In the genomic region with DNA sequence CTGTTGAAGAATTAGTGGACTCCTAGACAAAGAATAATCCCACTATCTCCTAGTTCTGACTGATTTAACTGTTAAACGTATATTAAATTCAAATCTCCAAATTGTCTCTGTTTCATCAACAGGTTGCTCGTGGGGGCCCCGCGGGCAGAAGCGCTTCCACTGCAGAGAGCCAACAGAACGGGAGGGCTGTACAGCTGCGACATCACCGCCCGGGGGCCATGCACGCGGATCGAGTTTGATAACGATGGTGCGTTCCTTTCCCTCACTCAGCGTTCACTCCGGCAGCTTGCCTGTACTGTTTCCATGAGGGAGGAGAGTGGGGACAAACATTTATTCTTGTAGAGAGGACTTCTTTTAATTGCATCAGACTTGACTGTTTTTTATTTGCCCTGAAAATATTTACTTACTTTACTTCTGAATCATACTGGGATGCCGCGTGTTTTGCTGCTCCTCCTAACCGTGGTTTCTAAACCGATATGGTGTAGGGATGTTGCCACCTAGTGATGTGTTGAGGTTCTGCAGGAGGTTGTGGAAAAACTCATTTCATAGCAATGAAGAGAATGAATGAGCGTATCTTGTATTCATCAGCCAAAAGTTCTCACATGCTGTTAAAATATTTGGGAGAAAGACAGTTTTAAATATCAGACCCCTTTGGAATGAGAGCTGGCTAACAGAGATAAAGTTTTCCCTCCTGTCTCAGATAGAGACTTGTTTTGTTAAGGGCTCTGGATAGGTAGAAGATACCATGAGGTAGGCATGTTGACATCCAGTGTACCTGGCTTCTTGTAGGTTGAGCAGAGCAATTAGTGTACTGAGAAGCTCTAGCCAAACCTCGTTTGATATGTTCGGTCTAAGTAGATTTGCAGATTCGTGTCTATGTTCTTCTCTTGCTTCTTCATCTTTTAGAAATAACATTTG, we compare ENCODE assay signal across 8 cellular contexts. TPM values are rescaled to one million over a fixed set of nuclear protein-coding genes. Genes with fewer than 3 reads are reported as not detected.
DNase-seq lines count a peak whose midpoint lies in the region; ATAC-seq, FAIRE-seq and TF ChIP-seq lines count a peak whose summit lies in the region.

No MANE protein-coding gene starts in this region.

- H3K4me3 Mint-ChIP-seq in CD8-positive, alpha-beta T cell: peak overlapping the region; percentile 6
- peak overlapping the region; percentile 68 for H3K4me3 Mint-ChIP-seq in chondrocyte (ENCODE audit: unreplicated experiment)

- peak; percentile 49 for ATAC-seq in CD8-positive, alpha-beta T cell
- peak; percentile 93 for ATAC-seq in HepG2
- ATAC-seq in GM21515 (IDR thresholded peaks at IDR 0.05; ENCODE audit: unreplicated experiment): no peak

- no peak overlapping the region for H2AFZ ChIP-seq in HepG2 (ENCODE audit: low read length)

- no peaks in the 10 kb centered on the region for H3K27me3 ChIP-seq in CD8-positive, alpha-beta T cell (ENCODE audit: insufficient read depth, low read length)
- no peaks in the 10 kb centered on the region for H3K27me3 ChIP-seq in HepG2 (ENCODE audit: control insufficient read depth in 1 of 2, insufficient read depth in 2 of 2, low read length in 2 of 2)

- H3K36me3 ChIP-seq in CD8-positive, alpha-beta T cell (ENCODE audit: insufficient read depth, low read length): peaks cover 16% of the 10 kb centered on the region
- peaks cover 2 to 42% of the 10 kb centered on the region in 2 experiments for H3K36me3 ChIP-seq in HepG2 (replicated peaks in 1 of 2; ENCODE audit: control insufficient read depth in 1 of 2, insufficient read depth in 2 of 2, low read length in 2 of 2)

- H3K36me3 Mint-ChIP-seq in CD8-positive, alpha-beta T cell: peaks cover 42% of the 10 kb centered on the region
- no peaks in the 10 kb centered on the region for H3K36me3 Mint-ChIP-seq in chondrocyte (ENCODE audit: low read depth)

- H3K27me3 Mint-ChIP-seq in CD8-positive, alpha-beta T cell (ENCODE audit: low read depth): no peaks in the 10 kb centered on the region
- peaks cover 2% of the 10 kb centered on the region for H3K27me3 Mint-ChIP-seq in chondrocyte (ENCODE audit: low read depth)

- POLR2A ChIA-PET in CD8-positive, alpha-beta T cell (lab: Charles Lee): interaction anchor here (0.6 to 1.0 kb wide), 3 partner anchors 36 to 761 kb away, joined by 3 read pairs; no protein-coding TSS in a partner anchor
- POLR2A ChIA-PET in HepG2 (lab: Yijun Ruan, JAX): interaction anchor here (1.0 to 2.2 kb wide), 5 partner anchors 10 to 39 kb away, joined by 3 to 11 read pairs (median 4); a partner anchor contains a TSS

- H3K9me3 ChIP-seq in CD8-positive, alpha-beta T cell (ENCODE audit: low read length): no peaks in the 10 kb centered on the region
- no peaks in the 10 kb centered on the region for H3K9me3 ChIP-seq in HepG2 (ENCODE audit: low read length)

- TF ChIP-seq EP300 in HepG2 (IDR thresholded peaks at IDR 0.05; ENCODE audit: low read depth in 2 of 2, low read length in 2 of 2): peak in 1 of 2 experiments; percentile 74; a peak in 1 of 4 replicates
- TF ChIP-seq EP300 in HepG2 (CRISPR knock-in tag; IDR thresholded peaks at IDR 0.05; ENCODE audit: borderline replicate concordance): peak; percentile 59; the same call in 1 of the 2 replicates

- intact Hi-C loops in CD8-positive, alpha-beta T cell (cut with DNase I, micrococcal nuclease): loop anchor here (1.0 to 10.0 kb wide), 13 partner anchors 19 to 893 kb away; a partner anchor contains a TSS
- intact Hi-C loops in HepG2 (cut with micrococcal nuclease; ENCODE audit: unreplicated experiment): loop anchor here (1.0 to 10.0 kb wide), 9 partner anchors 15 to 891 kb away; no protein-coding TSS in a partner anchor

- CTCF ChIA-PET in CD8-positive, alpha-beta T cell (lab: Charles Lee): interaction anchor here (0.6 to 13.1 kb wide), 32 partner anchors 9 to 762 kb away, joined by 3 to 657 read pairs (median 4); a partner anchor contains a TSS
- CTCF ChIA-PET in HepG2 (lab: Yijun Ruan, JAX; ENCODE audit: low intra/inter-chr PET ratio, low total read pairs): interaction anchor here (1.3 to 7.0 kb wide), 6 partner anchors 19 to 338 kb away, joined by 3 to 79 read pairs (median 6); a partner anchor contains a TSS

- peaks cover 74% of the 10 kb centered on the region for H3K4me1 Mint-ChIP-seq in CD8-positive, alpha-beta T cell (ENCODE audit: low read depth)
- H3K4me1 Mint-ChIP-seq in chondrocyte (ENCODE audit: low read depth): peaks cover 9% of the 10 kb centered on the region

- peak overlapping the region; percentile 27; the same call in 1 of the 2 replicates for H3K9ac ChIP-seq in HepG2 (ENCODE audit: insufficient read depth, low read depth, low read length)

- peaks cover 9% of the 10 kb centered on the region for H3K79me2 ChIP-seq in HepG2 (ENCODE audit: insufficient read depth, low read length)

- TF ChIP-seq CTCF in CD8-positive, alpha-beta T cell (IDR thresholded peaks at IDR 0.05): peak; percentile 94
- TF ChIP-seq CTCF in HFF-Myc (IDR thresholded peaks at IDR 0.05; ENCODE audit: low read depth, low read length, missing control alignments): peak; percentile 82
- peak; percentile 97 for TF ChIP-seq CTCF in chondrocyte (IDR thresholded peaks at IDR 0.05)
- TF ChIP-seq CTCF in HepG2 (CRISPR knock-in tag; IDR thresholded peaks at IDR 0.05): peak; percentile 93

- peak overlapping the region; percentile 64 for H3K4me2 ChIP-seq in HepG2 (ENCODE audit: low read depth, low read length)

- no TSS peak for BruUV-seq in HepG2 (replicated peaks; lab: Mats Ljungman, UMichigan)

- in situ Hi-C loops in HepG2 (cut with HindIII; ENCODE audit: extremely low pct_ligation_motif_present, low pct_unique_long_range_greater_than_20kb): no loop called here

- H3K4me3 ChIP-seq in CD8-positive, alpha-beta T cell (ENCODE audit: low read depth, low read length): no peak overlapping the region
- peak overlapping the region; percentile 20 for H3K4me3 ChIP-seq in HFF-Myc (replicated peaks; ENCODE audit: low read depth, low read length)
- H3K4me3 ChIP-seq in HepG2 (replicated peaks in 1 of 3; ENCODE audit: insufficient read depth in 1 of 3, low read depth in 2 of 3, low read length in 3 of 3): peak overlapping the region in 1 of 3 experiments; percentile 36; a peak in 2 of 6 replicates

- peak; percentile 47 to 79 (median 71) for DNase-seq in CD8-positive, alpha-beta T cell
- DNase-seq in HFF-Myc (ENCODE audit: extremely low read depth, low read depth) (peak; percentile 75), NCI-H510A treated with DMSO at 0.1 percent for 48 hours (lab: John Stamatoyannopoulos, UW) (peak; percentile 99), chondrocyte (ENCODE audit: low spot score) (no peak), HepG2 (ENCODE audit: low spot score) (peak; percentile 95)
- peak; percentile 57 for DNase-seq in activated CD4-positive, alpha-beta T cell treated with anti-CD3 and anti-CD28 coated beads for 1 hour
- DNase-seq in stimulated activated CD4-positive, alpha-beta T cell treated with anti-CD3 and anti-CD28 coated beads, Interleukin-4, amount 100 ng/mL, for 4 hours: peak; percentile 58 to 74

- peak overlapping the region; percentile 94 for H3K27ac Mint-ChIP-seq in CD8-positive, alpha-beta T cell
- H3K27ac Mint-ChIP-seq in chondrocyte (ENCODE audit: unreplicated experiment): peak overlapping the region; percentile 79

- H3K4me1 ChIP-seq in CD8-positive, alpha-beta T cell (ENCODE audit: insufficient read depth, low read length): peaks cover 53% of the 10 kb centered on the region
- H3K4me1 ChIP-seq in HepG2 (ENCODE audit: insufficient read depth, low read length): peaks cover 48% of the 10 kb centered on the region

- peaks cover 13% of the 10 kb centered on the region; the same call in 1 of the 2 replicates for H4K20me1 ChIP-seq in HepG2 (ENCODE audit: insufficient read depth, low read length)

- no peaks in the 10 kb centered on the region for H3K9me3 Mint-ChIP-seq in CD8-positive, alpha-beta T cell
- no peaks in the 10 kb centered on the region for H3K9me3 Mint-ChIP-seq in chondrocyte (ENCODE audit: low read depth)

- TF ChIP-seq RAD21 in HepG2 (CRISPR knock-in tag; IDR thresholded peaks at IDR 0.05): peak; percentile 93

- 20% methylated on average over 24 of the region's 24 CpGs for WGBS in HepG2 (ENCODE audit: low lambda C conversion rate)

- peak; percentile 92 for FAIRE-seq in HepG2 (lab: Jason Lieb, UNC)

- H3K27ac ChIP-seq in CD8-positive, alpha-beta T cell (ENCODE audit: low read depth, low read length): peak overlapping the region; percentile 24
- peak overlapping the region; percentile 26 for H3K27ac ChIP-seq in HepG2 (ENCODE audit: extremely low read length, insufficient read depth, low read length)

- TF ChIP-seq POLR2A in HepG2 (IDR thresholded peaks at IDR 0.05; ENCODE audit: insufficient read depth in 1 of 2, low read depth in 2 of 2, low read length in 2 of 2): no peak

TF ChIP-seq in HepG2, 621 proteins besides CTCF, POLR2A, EP300 and RAD21 (continues in another document):
- TF ChIP-seq TEAD3 (CRISPR knock-in tag; optimal IDR thresholded peaks at IDR 0.05; ENCODE audit: borderline replicate concordance): peak; percentile 79
- no peak for TF ChIP-seq ZNF772 (CRISPR knock-in tag; IDR thresholded peaks at IDR 0.05)

RNA-seq across cellular contexts. Expression of a gene that starts 38.3 kb away (rescaled TPM):
- 10 to 100 TPM; 50.5 to 52.1 TPM for total RNA-seq in CD8-positive, alpha-beta T cell
- total RNA-seq in chondrocyte (3.4 to 5.7 TPM (median 5.0 TPM) in 3 replicates), HepG2 (2016; rRNA removed; fragmentation: Illumina TruSeq; extraction: Trizol) (49.6 and 92.5 TPM in 2 replicates)
- 4.0 and 7.3 TPM in 2 replicates for total RNA-seq in HepG2 (2016; cell fraction: cytosol; rRNA removed; fragmentation: Illumina TruSeq; extraction: Trizol; ENCODE audit: low read depth)
- total RNA-seq in HepG2 (2016; cell fraction: insoluble cytoplasmic fraction; rRNA removed; fragmentation: Illumina TruSeq; extraction: Trizol): 46.0 and 93.0 TPM in 2 replicates
- 20.1 and 25.4 TPM in 2 replicates for total RNA-seq in HepG2 (2016; cell fraction: membrane; rRNA removed; fragmentation: Illumina TruSeq; extraction: Trizol)
- 132 and 146 TPM in 2 replicates for total RNA-seq in HepG2 (2016; cell fraction: nucleus; rRNA removed; fragmentation: Illumina TruSeq; extraction: Trizol)
- 21.6 and 24.0 TPM in 2 replicates for polyA plus RNA-seq in HepG2 (2011; rRNA removed)
- polyA plus RNA-seq in HepG2 (2011; cell fraction: cytosol; rRNA removed): 12.2 and 19.7 TPM in 2 replicates
- 24.5 and 30.3 TPM in 2 replicates for polyA plus RNA-seq in HepG2 (2011; cell fraction: nucleus; rRNA removed)
- polyA plus RNA-seq in HepG2 (2012): 55.3 and 56.2 TPM in 2 replicates
- polyA plus RNA-seq in HepG2 (2016; cell fraction: cytosol; fragmentation: Illumina TruSeq; extraction: Trizol; ENCODE audit: low read depth): 2.1 TPM in 2 replicates
- 27.1 and 28.5 TPM in 2 replicates for polyA plus RNA-seq in HepG2 (2016; cell fraction: insoluble cytoplasmic fraction; fragmentation: Illumina TruSeq; extraction: Trizol; ENCODE audit: low read depth)
- 5.3 and 7.3 TPM in 2 replicates for polyA plus RNA-seq in HepG2 (2016; cell fraction: membrane; fragmentation: Illumina TruSeq; extraction: Trizol; ENCODE audit: low read depth)
- 118 and 128 TPM in 2 replicates for polyA plus RNA-seq in HepG2 (2016; cell fraction: nucleus; fragmentation: Illumina TruSeq; extraction: Trizol; ENCODE audit: insufficient read depth, low read depth)
- polyA minus RNA-seq in HepG2 (2011; rRNA and poly(A)+ RNA removed; ENCODE audit: low replicate concordance): 8.5 and 31.2 TPM in 2 replicates
- polyA minus RNA-seq in HepG2 (2011; cell fraction: cytosol; rRNA and poly(A)+ RNA removed): 32.7 and 35.0 TPM in 2 replicates
- 106 and 110 TPM in 2 replicates for polyA minus RNA-seq in HepG2 (2011; cell fraction: nucleus; rRNA and poly(A)+ RNA removed)
